ENCODE assay signal across 18 cellular contexts in genomic region chr6:170193326-170193821, GRCh38.
DNase-seq lines count a peak whose midpoint lies in the region; ATAC-seq and TF ChIP-seq lines count a peak whose summit lies in the region.
"Had no signal": no experiment of that assay in that cellular context is flagged by ENCODE, and none has a peak within 500 bp of the region (broad histone marks: within the 10 kb centered on the region; RNA-seq: fewer than 3 reads in every experiment).

No MANE protein-coding gene starts in this region.

- 85 to 91% methylated on average over 13 of the region's 13 CpGs for whole genome bisulfite sequencing in lung, 2 donors

- H3K4me1 ChIP-seq in colonic mucosa: no peaks in the 10 kb centered on the region
- no peaks in the 10 kb centered on the region for H3K4me1 ChIP-seq in lung (ENCODE audit: control insufficient read depth in 2 of 2, insufficient read depth in 2 of 2, low read length in 2 of 2)

- no peak overlapping the region for H3K4me3 Mint-ChIP-seq in type B pancreatic cell
- H3K4me3 Mint-ChIP-seq: B cell; CD8-positive, alpha-beta T cell; GM23338 had no signal

- H3K27ac ChIP-seq in colonic mucosa (no peak overlapping the region), lung (ENCODE audit: low read depth in 1 of 2, low read length in 1 of 2) (no peak overlapping the region)
- H3K27ac ChIP-seq: BLaER1 treated with 17β-estradiol and CSF1 and Interleukin-3, amounts not matched to agents 10 nM and 100 nM had no signal

- H3K36me3 Mint-ChIP-seq in type B pancreatic cell: no peaks in the 10 kb centered on the region

- H3K4me3 ChIP-seq in colonic mucosa: no peak overlapping the region
- no peak overlapping the region for H3K4me3 ChIP-seq in lung
- H3K4me3 ChIP-seq: BLaER1 treated with 17β-estradiol and CSF1 and Interleukin-3, amounts not matched to agents 10 nM and 100 nM; GM12878; GM23338 had no signal

- H3K9me3 ChIP-seq in colonic mucosa (no peaks in the 10 kb centered on the region), lung (ENCODE audit: control insufficient read depth in 2 of 2, insufficient read depth in 1 of 2, low read length in 1 of 2) (peaks cover 0 to 6% of the 10 kb centered on the region in 2 donors)

- no peak for TF ChIP-seq CTCF in colonic mucosa (IDR thresholded peaks at IDR 0.05)
- TF ChIP-seq CTCF in lung (IDR thresholded peaks at IDR 0.05; ENCODE audit: control extremely low read depth, extremely low read depth): no peak
- TF ChIP-seq CTCF in type B pancreatic cell (conservative IDR thresholded peaks at IDR 0.05): no peak

- H3K4me1 Mint-ChIP-seq in type B pancreatic cell (ENCODE audit: unreplicated experiment): no peaks in the 10 kb centered on the region
- H3K4me1 Mint-ChIP-seq: B cell, GM23338 had no signal

- ATAC-seq in lung (ENCODE audit: insufficient read depth, low FRiP score) (no peak), GM18873 (IDR thresholded peaks at IDR 0.05; ENCODE audit: low FRiP score, unreplicated experiment) (no peak)
- ATAC-seq: CD8-positive, alpha-beta T cell; GM12878; GM23338 had no signal

- intact Hi-C loops in colonic mucosa (cut with DNase I): no loop called here

- H3K27ac Mint-ChIP-seq in type B pancreatic cell: no peak overlapping the region
- H3K27ac Mint-ChIP-seq: B cell; CD8-positive, alpha-beta T cell; GM23338 had no signal

- DNase-seq in D341Med (ENCODE audit: low spot score): peak; percentile 5
- DNase-seq in colonic mucosa: peak; percentile 7
- peak; percentile 16 for DNase-seq in lung (ENCODE audit: low spot score)
- peak; percentile 42 for DNase-seq in type B pancreatic cell (ENCODE audit: extremely low spot score, unreplicated experiment)
- DNase-seq in SHP77 (lab: John Stamatoyannopoulos, UW): no peak
- DNase-seq in activated naive CD4-positive, alpha-beta T cell treated with anti-CD3 and anti-CD28 coated beads, Interleukin-2, amount 50 U/mL, for 16 hours: no peak
- DNase-seq: Calu3, DMS 273 treated with DMSO at 0.1 percent for 48 hours, DMS53, DND-41, EL, HCEC 1CT had no signal

- H3K9me3 Mint-ChIP-seq in type B pancreatic cell: no peaks in the 10 kb centered on the region

- H3K27me3 ChIP-seq in colonic mucosa: no peaks in the 10 kb centered on the region
- no peaks in the 10 kb centered on the region for H3K27me3 ChIP-seq in lung (ENCODE audit: control insufficient read depth, insufficient read depth)

- peaks cover 4% of the 10 kb centered on the region for H3K27me3 Mint-ChIP-seq in type B pancreatic cell

- H3K9ac ChIP-seq in colonic mucosa (ENCODE audit: low read depth in 2 of 2, low read length in 2 of 2): no peak overlapping the region
- H3K9ac ChIP-seq: BLaER1 treated with 17β-estradiol and CSF1 and Interleukin-3, amounts not matched to agents 10 nM and 100 nM had no signal

- H3K36me3 ChIP-seq in colonic mucosa (no peaks in the 10 kb centered on the region), lung (ENCODE audit: control insufficient read depth in 2 of 2, insufficient read depth in 2 of 2, low read length in 2 of 2) (no peaks in the 10 kb centered on the region)
- H3K36me3 ChIP-seq: BLaER1 treated with 17β-estradiol and CSF1 and Interleukin-3, amounts not matched to agents 10 nM and 100 nM had no signal

Comparison
In these comparisons a context has a peak if more than half of its experiments do, and no peak if none do; other contexts are left out.
1. DNase-seq: peak in D341Med (single experiment), colonic mucosa (single experiment), lung (single experiment) and type B pancreatic cell (single experiment); none in SHP77 (0 of 2) and activated naive CD4-positive, alpha-beta T cell treated with anti-CD3 and anti-CD28 coated beads, Interleukin-2, amount 50 U/mL, for 16 hours (single experiment).